In genomic region chr20:4869290-4870193, GRCh38 we compare ENCODE assay signal across 13 cellular contexts. TPM values are rescaled to one million over a fixed set of nuclear protein-coding genes. Genes with fewer than 3 reads are reported as not detected.
DNase-seq lines count a peak whose midpoint lies in the region; ATAC-seq lines count a peak whose summit lies in the region.
"Had no signal": no experiment of that assay in that cellular context is flagged by ENCODE, and none has a peak within 500 bp of the region (broad histone marks: within the 10 kb centered on the region; RNA-seq: fewer than 3 reads in every experiment).

No MANE protein-coding gene starts in this region.

- H3K4me1 Mint-ChIP-seq in activated CD4-positive, alpha-beta T cell treated with anti-CD3 and anti-CD28 coated beads, Interleukin-2, amount 10 ng/mL, durations not matched to agents 7 days and 5 days, result peaks cover 24% of the 10 kb centered on the region
- H3K4me1 Mint-ChIP-seq: mesothelial cell of epicardium had no signal

- CTCF ChIA-PET in activated CD4-positive, alpha-beta T cell treated with anti-CD3 and anti-CD28 coated beads, Interleukin-2, amount 10 ng/mL, durations not matched to agents 7 days and 5 days (lab: Charles Lee), result interaction anchor here (0.6 to 1.3 kb wide), 6 partner anchors 9 to 613 kb away, joined by 3 to 4 read pairs (median 3); no protein-coding TSS in a partner anchor

- H3K4me3 Mint-ChIP-seq in activated CD4-positive, alpha-beta T cell treated with anti-CD3 and anti-CD28 coated beads, Interleukin-2, amount 10 ng/mL, durations not matched to agents 7 days and 5 days, result peak overlapping the region; percentile 12
- H3K4me3 Mint-ChIP-seq: mesothelial cell of epicardium had no signal

- no peak for ATAC-seq in GM18867 (IDR thresholded peaks at IDR 0.05; ENCODE audit: unreplicated experiment)
- ATAC-seq: gastroesophageal sphincter had no signal

- peak overlapping the region; percentile 72 for H3K27ac Mint-ChIP-seq in activated CD4-positive, alpha-beta T cell treated with anti-CD3 and anti-CD28 coated beads, Interleukin-2, amount 10 ng/mL, durations not matched to agents 7 days and 5 days
- H3K27ac Mint-ChIP-seq: mesothelial cell of epicardium had no signal

- POLR2A ChIA-PET in activated CD4-positive, alpha-beta T cell treated with anti-CD3 and anti-CD28 coated beads, Interleukin-2, amount 10 ng/mL, durations not matched to agents 7 days and 5 days (lab: Charles Lee), result interaction anchor here (0.6 kb wide), 1 partner anchor 127 kb away, joined by 5 read pairs; no protein-coding TSS in a partner anchor

- H3K9me3 Mint-ChIP-seq in activated CD4-positive, alpha-beta T cell treated with anti-CD3 and anti-CD28 coated beads, Interleukin-2, amount 10 ng/mL, durations not matched to agents 7 days and 5 days, result no peaks in the 10 kb centered on the region
- H3K9me3 Mint-ChIP-seq: mesothelial cell of epicardium had no signal

- DNase-seq in activated CD4-positive, alpha-beta T cell treated with anti-CD3 and anti-CD28 coated beads, Interleukin-2, amount 10 ng/mL, durations not matched to agents 7 days and 5 days, result peak; percentile 21
- no peak for DNase-seq in activated CD4-positive, alpha-beta T cell treated with anti-CD3 and anti-CD28 coated beads, Interleukin-2, amount 50 U/mL, for 48 hours
- peak; percentile 81 for DNase-seq in NCI-H510A treated with DMSO at 0.1 percent for 48 hours (lab: John Stamatoyannopoulos, UW)
- DNase-seq in dermis blood vessel endothelial cell, result peak; percentile 67
- peak; percentile 31 for DNase-seq in renal cortical epithelial cell (ENCODE audit: low read depth)
- no peak for DNase-seq in stimulated activated CD4-positive, alpha-beta T cell treated with anti-CD3 and anti-CD28 coated beads, Interleukin-2, amount 100 ng/mL, for 48 hours
- DNase-seq in HuH-7.5 (ENCODE audit: low spot score), result no peak
- DNase-seq: activated CD4-positive, CD25-positive, alpha-beta regulatory T cell treated with anti-CD3 and anti-CD28 coated beads, Interleukin-2, amount 50 U/mL, for 72 hours; Karpas-422; stimulated activated naive CD4-positive, alpha-beta T cell treated with Interleukin-2 at 50 U/mL for 16 hours had no signal

- no peaks in the 10 kb centered on the region for H3K27me3 Mint-ChIP-seq in activated CD4-positive, alpha-beta T cell treated with anti-CD3 and anti-CD28 coated beads, Interleukin-2, amount 10 ng/mL, durations not matched to agents 7 days and 5 days

- H3K36me3 Mint-ChIP-seq in activated CD4-positive, alpha-beta T cell treated with anti-CD3 and anti-CD28 coated beads, Interleukin-2, amount 10 ng/mL, durations not matched to agents 7 days and 5 days (ENCODE audit: low read depth), result peaks cover 22% of the 10 kb centered on the region

RNA-seq across cellular contexts. Expression of gene RASSF2, which starts 46.1 kb away (rescaled TPM):
- total RNA-seq in activated CD4-positive, alpha-beta T cell treated with anti-CD3 and anti-CD28 coated beads, Interleukin-2, amount 10 ng/mL, durations not matched to agents 7 days and 5 days, result 10 to 100 TPM; 61.6 to 70.5 TPM
- total RNA-seq in dermis blood vessel endothelial cell (120 and 171 TPM in 2 replicates), renal cortical epithelial cell (2.4 and 13.9 TPM in 2 replicates)

Comparison
In these comparisons a context has a peak if more than half of its experiments do, and no peak if none do; other contexts are left out.
1. DNase-seq: peak in activated CD4-positive, alpha-beta T cell treated with anti-CD3 and anti-CD28 coated beads, Interleukin-2, amount 10 ng/mL, durations not matched to agents 7 days and 5 days (single experiment), NCI-H510A treated with DMSO at 0.1 percent for 48 hours (single experiment), dermis blood vessel endothelial cell (single experiment) and renal cortical epithelial cell (single experiment); none in activated CD4-positive, alpha-beta T cell treated with anti-CD3 and anti-CD28 coated beads, Interleukin-2, amount 50 U/mL, for 48 hours (0 of 2), stimulated activated CD4-positive, alpha-beta T cell treated with anti-CD3 and anti-CD28 coated beads, Interleukin-2, amount 100 ng/mL, for 48 hours (0 of 2) and HuH-7.5 (single experiment).